ENCODE assay signal across 19 cellular contexts in genomic region chr14:104211741-104212140, GRCh38.
"Had no signal": no experiment of that assay in that cellular context is flagged by ENCODE, and none has a peak within 500 bp of the region (broad histone marks: within the 10 kb centered on the region; RNA-seq: fewer than 3 reads in every experiment).

No MANE protein-coding gene starts in this region.

- H3K9ac ChIP-seq: SK-N-SH had no signal

- H3K27ac ChIP-seq: HL-60 had no signal

- DNase-seq: KBM-7, MV-4-11, NCI-H1048, NCI-H1105, NCI-H1436 treated with DMSO at 0.1 percent for 48 hours, NCI-H1694, NCI-H187 treated with DMSO at 0.1 percent for 48 hours, NCI-H2029 treated with DMSO at 0.1 percent for 48 hours, NCI-H2171 treated with DMSO at 0.1 percent for 48 hours, NCI-H345, NCI-H446 treated with DMSO at 0.1 percent for 48 hours, NCI-H524 treated with DMSO at 0.1 percent for 48 hours, NCI-H774, RPMI8226, SHP77, SK-N-SH had no signal

- FAIRE-seq: HTR-8/SVneo, RCC 7860 had no signal

- H3K9me3 ChIP-seq: SK-N-SH had no signal
